Comparison of ENCODE assay signal across 1 cellular context in genomic region chr1:169103443-169103842, GRCh38.
TF ChIP-seq lines count a peak whose summit lies in the region.

No MANE protein-coding gene starts in this region.

TF ChIP-seq in HepG2, 621 proteins besides CTCF, POLR2A, EP300 and RAD21 (continued from another document):
- TF ChIP-seq THAP9 (CRISPR knock-in tag; IDR thresholded peaks at IDR 0.05; ENCODE audit: borderline replicate concordance) (no peak), DR1 (CRISPR knock-in tag; IDR thresholded peaks at IDR 0.05) (no peak), ZBTB42 (CRISPR knock-in tag; IDR thresholded peaks at IDR 0.05) (no peak), U2AF1 (optimal IDR thresholded peaks at IDR 0.05; ENCODE audit: low read depth, low read length) (no peak), ASH2L (IDR thresholded peaks at IDR 0.05; ENCODE audit: insufficient read length, low read depth, low read length) (no peak), DNMT3B (CRISPR knock-in tag; conservative IDR thresholded peaks at IDR 0.05) (no peak), WIZ (CRISPR knock-in tag; IDR thresholded peaks at IDR 0.05) (no peak), ZNF329 (CRISPR knock-in tag; IDR thresholded peaks at IDR 0.05; ENCODE audit: low read depth) (no peak), TCF12 (IDR thresholded peaks at IDR 0.05) (no peak), TCF12 (CRISPR knock-in tag; IDR thresholded peaks at IDR 0.05) (no peak), REPIN1 (CRISPR knock-in tag; IDR thresholded peaks at IDR 0.05; ENCODE audit: borderline replicate concordance, low read depth) (no peak), ZNF740 (CRISPR knock-in tag; IDR thresholded peaks at IDR 0.05) (no peak)
